In the genomic region with DNA sequence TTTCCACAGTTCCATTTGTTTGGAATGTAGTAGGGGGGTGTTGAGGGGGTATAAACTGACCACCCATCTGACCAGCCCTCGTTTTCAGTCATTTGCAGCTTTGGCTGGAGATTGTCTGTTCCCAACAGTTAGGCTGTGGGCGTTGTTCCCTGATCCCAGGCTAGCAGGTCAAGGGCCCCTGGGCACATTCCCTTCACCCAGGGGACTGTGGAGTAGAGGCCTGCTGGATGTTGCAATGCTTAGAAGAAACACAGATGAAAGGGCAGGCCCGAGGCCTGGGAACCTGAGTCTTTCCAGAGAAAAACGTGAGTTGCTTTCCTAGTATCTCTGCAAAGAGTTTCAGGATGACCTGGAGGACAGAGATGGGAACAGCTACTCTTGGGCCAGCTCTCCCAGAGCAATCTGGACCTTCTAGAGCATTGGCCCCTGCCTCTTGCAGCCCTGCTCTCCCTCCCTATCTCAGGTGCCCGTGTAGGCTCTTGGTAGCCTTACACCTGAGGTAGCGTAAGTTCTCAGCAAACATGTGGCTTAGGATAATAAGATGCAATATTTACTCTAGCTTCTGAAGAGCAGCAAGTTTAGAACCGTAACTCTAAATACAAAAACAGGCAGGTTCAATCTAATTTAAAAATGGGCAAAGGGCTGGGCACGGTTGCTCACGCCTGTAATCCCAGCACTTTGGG, we compare ENCODE assay signal across 15 cellular contexts.
DNase-seq lines count a peak whose midpoint lies in the region; ATAC-seq and TF ChIP-seq lines count a peak whose summit lies in the region.
"Had no signal": no experiment of that assay in that cellular context is flagged by ENCODE, and none has a peak within 500 bp of the region (broad histone marks: within the 10 kb centered on the region; RNA-seq: fewer than 3 reads in every experiment).

No MANE protein-coding gene starts in this region.

- intact Hi-C loops in Right ventricle myocardium superior (cut with DNase I) (no loop called here), transverse colon (cut with DNase I; ENCODE audit: low total_unique reads) (no loop called here)

- no peak overlapping the region for H4K8ac ChIP-seq in neuronal stem cell (ENCODE audit: low read depth, low read length)

- no peak overlapping the region for H2AFZ ChIP-seq in neuronal stem cell (ENCODE audit: low read length)
- H2AFZ ChIP-seq in smooth muscle cell (ENCODE audit: low read depth): no peak overlapping the region

- no CpG with 5 or more reads among the region's 9 CpGs for WGBS in neuronal stem cell (ENCODE audit: extremely low coverage in 2 of 2, insufficient read length in 2 of 2, insufficient replicate concordance in 1 of 2), 2 donors
- 93% methylated on average over 9 of the region's 9 CpGs; no CpG with 5 or more reads in 1 of the 2 donors for WGBS in transverse colon (ENCODE audit: low coverage in 1 of 2), 2 donors
- WGBS in smooth muscle cell (ENCODE audit: low lambda C conversion rate): 79% methylated on average over 9 of the region's 9 CpGs

- no peak overlapping the region for H3K4ac ChIP-seq in neuronal stem cell (ENCODE audit: low read length)

- H2AK5ac ChIP-seq in neuronal stem cell (ENCODE audit: low read depth, low read length): no peak overlapping the region

- H3K9ac ChIP-seq in adipocyte (ENCODE audit: low read length) (peak overlapping the region; percentile 74), neuronal stem cell (ENCODE audit: low read depth, low read length, poor library complexity) (no peak overlapping the region), smooth muscle cell (ENCODE audit: low read depth) (no peak overlapping the region)

- H3K23ac ChIP-seq in neuronal stem cell (ENCODE audit: low read depth, low read length, poor library complexity): no peak overlapping the region

- no peak for TF ChIP-seq CTCF in transverse colon (IDR thresholded peaks at IDR 0.05)
- no peak for TF ChIP-seq CTCF in smooth muscle cell (IDR thresholded peaks at IDR 0.05; ENCODE audit: borderline replicate concordance, insufficient read depth, poor library complexity, severe bottlenecking)

- H3K79me1 ChIP-seq in neuronal stem cell (ENCODE audit: low read depth, low read length): no peaks in the 10 kb centered on the region

- H3F3A ChIP-seq in smooth muscle cell (ENCODE audit: low read depth): no peaks in the 10 kb centered on the region

- H3K4me2 ChIP-seq in neuronal stem cell (ENCODE audit: insufficient read depth, low read length, poor library complexity, severe bottlenecking) (no peak overlapping the region), smooth muscle cell (no peak overlapping the region)

- no peak overlapping the region for H2BK12ac ChIP-seq in neuronal stem cell (ENCODE audit: low read length)

- in situ Hi-C loops in transverse colon (cut with MboI; ENCODE audit: low pct_ligation_motif_present in 1 of 4, low pct_unique_long_range_greater_than_20kb in 1 of 4, low sequenced_read_pairs in 3 of 4): no loop called here

- peaks cover 59% of the 10 kb centered on the region for H3K4me1 ChIP-seq in adipocyte (ENCODE audit: control insufficient read depth, insufficient read depth, low read length)
- H3K4me1 ChIP-seq in neuronal stem cell (ENCODE audit: control insufficient read depth in 2 of 2, insufficient read depth in 1 of 2, low read depth in 1 of 2, low read length in 2 of 2): peaks cover 0 to 3% of the 10 kb centered on the region in 2 donors
- peaks cover 14 to 41% (median 31%) of the 10 kb centered on the region in 4 donors for H3K4me1 ChIP-seq in transverse colon
- H3K4me1 ChIP-seq in smooth muscle cell (ENCODE audit: low read depth): no peaks in the 10 kb centered on the region

- peak overlapping the region; percentile 47 for H3K14ac ChIP-seq in neuronal stem cell (ENCODE audit: low read length)

- H3K27ac ChIP-seq in neuronal stem cell (replicated peaks; ENCODE audit: low read length) (no peak overlapping the region), transverse colon (peak overlapping the region; percentile 34 to 77 (median 75)), smooth muscle cell (ENCODE audit: low read depth) (no peak overlapping the region)
- H3K27ac ChIP-seq: thoracic aorta had no signal

- H2BK5ac ChIP-seq in neuronal stem cell (ENCODE audit: low read length): no peak overlapping the region

- peak overlapping the region; percentile 62 for H3K4me3 ChIP-seq in adipocyte (ENCODE audit: low read length)
- H3K4me3 ChIP-seq in neuronal stem cell (ENCODE audit: low read length in 2 of 2): no peak overlapping the region
- H3K4me3 ChIP-seq in transverse colon: no peak overlapping the region
- no peak overlapping the region for H3K4me3 ChIP-seq in smooth muscle cell
- H3K4me3 ChIP-seq: MG63, thoracic aorta had no signal

- H3K27me3 ChIP-seq in adipocyte (replicated peaks; ENCODE audit: control insufficient read depth, insufficient read depth, low read length): no peaks in the 10 kb centered on the region
- H3K27me3 ChIP-seq in neuronal stem cell (ENCODE audit: control insufficient read depth in 3 of 3, insufficient read depth in 3 of 3, low read depth in 1 of 3, low read length in 3 of 3): no peaks in the 10 kb centered on the region
- no peaks in the 10 kb centered on the region for H3K27me3 ChIP-seq in transverse colon
- no peaks in the 10 kb centered on the region for H3K27me3 ChIP-seq in smooth muscle cell (ENCODE audit: low read depth)
- H3K27me3 ChIP-seq: MG63 had no signal

- peak; percentile 23 for ATAC-seq in Right ventricle myocardium superior (ENCODE audit: poor library complexity)

- no peaks in the 10 kb centered on the region for H3K79me2 ChIP-seq in smooth muscle cell (ENCODE audit: low read depth)

- no peaks in the 10 kb centered on the region for H3K36me3 ChIP-seq in adipocyte (ENCODE audit: control insufficient read depth, insufficient read depth, low read length, severe bottlenecking)
- H3K36me3 ChIP-seq in neuronal stem cell (replicated peaks in 1 of 2; ENCODE audit: control insufficient read depth in 2 of 2, insufficient read depth in 2 of 2, low read length in 2 of 2): no peaks in the 10 kb centered on the region
- no peaks in the 10 kb centered on the region for H3K36me3 ChIP-seq in transverse colon
- no peaks in the 10 kb centered on the region for H3K36me3 ChIP-seq in smooth muscle cell (ENCODE audit: low read depth)
- H3K36me3 ChIP-seq: MG63, thoracic aorta had no signal

- H3K9me3 ChIP-seq in adipocyte (ENCODE audit: control insufficient read depth, low read length) (no peaks in the 10 kb centered on the region), neuronal stem cell (replicated peaks in 1 of 2; ENCODE audit: control insufficient read depth in 2 of 2, insufficient read depth in 1 of 2, low read depth in 1 of 2, low read length in 2 of 2) (no peaks in the 10 kb centered on the region), transverse colon (no peaks in the 10 kb centered on the region), smooth muscle cell (replicated peaks; ENCODE audit: low read depth) (no peaks in the 10 kb centered on the region)
- H3K9me3 ChIP-seq: MG63, thoracic aorta had no signal

- no peak overlapping the region for H2BK120ac ChIP-seq in neuronal stem cell (ENCODE audit: low read depth, low read length)

- H4K20me1 ChIP-seq in smooth muscle cell (ENCODE audit: low read depth): peaks cover 7% of the 10 kb centered on the region

- peak; percentile 70 for DNase-seq in adipocyte (ENCODE audit: low read depth)
- peak; percentile 59 for DNase-seq in Right ventricle myocardium superior
- no peak for DNase-seq in neuronal stem cell (ENCODE audit: low spot score)
- peak; percentile 16 for DNase-seq in transverse colon
- no peak for DNase-seq in NCI-H2107 treated with DMSO at 0.1 percent for 48 hours (lab: John Stamatoyannopoulos, UW; ENCODE audit: unreplicated experiment)
- DNase-seq in smooth muscle cell (lab: John Stamatoyannopoulos, UW; ENCODE audit: unreplicated experiment): no peak
- DNase-seq in mucosa of gallbladder (ENCODE audit: low spot score): no peak
- DNase-seq: activated CD4-positive, CD25-positive, alpha-beta regulatory T cell treated with anti-CD3 and anti-CD28 coated beads, Interleukin-2, amount 50 U/mL, for 72 hours; activated CD8-positive, alpha-beta memory T cell treated with anti-CD3 and anti-CD28 coated beads, Interleukin-2, amount 50 U/mL, for 48 hours; activated naive CD8-positive, alpha-beta T cell treated with anti-CD3 and anti-CD28 coated beads for 36 hours; MG63; NCI-H82; occipital lobe; stimulated activated CD4-positive, alpha-beta T cell treated with anti-CD3 and anti-CD28 coated beads, Interleukin-15, amount 100 ng/mL, for 24 hours had no signal

- no peak overlapping the region for H4K91ac ChIP-seq in neuronal stem cell (ENCODE audit: low read depth, low read length, poor library complexity)

- no peak overlapping the region for H2BK15ac ChIP-seq in neuronal stem cell (ENCODE audit: low read length)

- TF ChIP-seq EP300 in transverse colon (IDR thresholded peaks at IDR 0.05; ENCODE audit: low read depth): no peak

- no peak for TF ChIP-seq POLR2A in transverse colon (IDR thresholded peaks at IDR 0.05)

- no peak overlapping the region for H3K18ac ChIP-seq in neuronal stem cell (ENCODE audit: low read length)

Comparison
In these comparisons a context has a peak if more than half of its experiments do, and no peak if none do; other contexts are left out.
1. DNase-seq: peak in adipocyte (single experiment), Right ventricle myocardium superior (single experiment) and transverse colon (single experiment); none in neuronal stem cell (single experiment), NCI-H2107 treated with DMSO at 0.1 percent for 48 hours (single experiment), smooth muscle cell (single experiment) and mucosa of gallbladder (single experiment).
2. H3K27ac ChIP-seq: peak in transverse colon (4 of 4); none in neuronal stem cell (single experiment) and smooth muscle cell (single experiment).